In the genomic region with DNA sequence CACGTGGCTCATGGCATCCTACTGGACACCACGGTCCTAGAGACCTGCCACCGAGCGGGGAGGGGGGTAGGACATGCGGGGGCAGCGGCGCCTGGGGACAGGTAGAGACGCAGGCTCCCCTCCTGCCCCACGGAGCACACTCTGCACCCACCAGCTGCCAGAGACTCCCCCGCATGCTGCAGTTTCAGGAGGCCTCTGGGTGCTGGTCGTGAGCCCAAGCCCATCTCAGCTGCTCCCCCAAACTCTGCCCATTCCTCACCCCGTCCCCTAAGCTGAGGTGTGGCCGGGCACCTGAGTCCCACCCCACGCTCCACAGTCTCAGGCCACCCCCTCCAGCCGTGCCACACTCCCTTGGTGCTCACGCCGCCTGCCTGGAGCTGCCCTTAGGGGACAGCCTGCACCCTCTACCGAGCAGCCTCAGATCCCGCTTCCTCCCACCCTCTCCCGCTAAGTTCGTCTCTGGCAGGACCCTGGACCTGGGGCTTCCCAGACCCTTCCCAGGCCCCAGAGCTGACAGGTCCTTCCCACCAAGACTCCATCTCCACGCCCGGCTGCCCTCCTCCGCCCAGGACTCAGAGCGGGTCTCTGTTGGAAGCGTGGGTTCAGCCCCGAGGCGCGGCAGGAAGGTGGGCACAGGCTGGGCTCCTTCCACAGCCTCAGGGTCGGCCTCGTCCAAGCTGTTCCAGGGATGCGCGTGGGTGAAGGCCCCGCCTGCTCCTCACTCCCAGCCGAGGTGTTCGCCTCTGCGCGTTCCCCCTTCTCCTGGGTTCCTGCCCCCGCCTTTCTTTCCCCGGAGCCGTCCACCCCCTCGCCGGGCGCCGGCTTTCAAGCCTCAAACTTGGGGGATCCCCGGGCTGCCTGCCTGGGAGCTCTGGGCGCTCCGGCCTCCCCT, we compare ENCODE assay signal across 6 cellular contexts. TPM values are rescaled to one million over a fixed set of nuclear protein-coding genes. Genes with fewer than 3 reads are reported as not detected.
DNase-seq lines count a peak whose midpoint lies in the region; ATAC-seq and TF ChIP-seq lines count a peak whose summit lies in the region.

No MANE protein-coding gene starts in this region.

- peaks cover 6% of the 10 kb centered on the region for H3K27me3 ChIP-seq in AG04450 (ENCODE audit: control insufficient read depth, insufficient read depth, low read length)

- H3K4me1 ChIP-seq in urinary bladder (ENCODE audit: insufficient read depth) = no peaks in the 10 kb centered on the region

- H3K36me3 ChIP-seq in urinary bladder (ENCODE audit: insufficient read depth) = no peaks in the 10 kb centered on the region

- H3K27ac ChIP-seq in AG04450 (ENCODE audit: low read depth, low read length) (no peak overlapping the region), urinary bladder (ENCODE audit: low read depth) (no peak overlapping the region)

- H3K36me3 Mint-ChIP-seq in T-helper 1 cell treated with Interleukin-12 subunit alpha and Interleukin-12 subunit beta and Interleukin-4 antibody, amounts not matched to agents 30 μg/mL and 1 μg/mL, for 36 hours (ENCODE audit: low read depth) = peaks cover 2% of the 10 kb centered on the region

- H3K4me3 ChIP-seq in AG04450 (ENCODE audit: low read depth, low read length) = peak overlapping the region; percentile 69
- H3K4me3 ChIP-seq in urinary bladder (ENCODE audit: low read depth, low read length) = peak overlapping the region; percentile 89

- H3K27me3 Mint-ChIP-seq in T-helper 1 cell treated with Interleukin-12 subunit alpha and Interleukin-12 subunit beta and Interleukin-4 antibody, amounts not matched to agents 30 μg/mL and 1 μg/mL, for 36 hours (ENCODE audit: low read depth) = peaks cover 14% of the 10 kb centered on the region

- CTCF ChIA-PET in AG04450 (lab: Charles Lee) = interaction anchor here (0.5 kb wide), 1 partner anchor 273 kb away, joined by 4 read pairs; no protein-coding TSS in a partner anchor

- 29% methylated on average over 48 of the region's 48 CpGs for WGBS in urinary bladder

- H3K4me3 Mint-ChIP-seq in T-helper 1 cell treated with Interleukin-12 subunit alpha and Interleukin-12 subunit beta and Interleukin-4 antibody, amounts not matched to agents 30 μg/mL and 1 μg/mL, for 36 hours = peak overlapping the region; percentile 57

- peaks cover 29% of the 10 kb centered on the region for H3K9me3 ChIP-seq in AG04450 (ENCODE audit: control insufficient read depth, insufficient read depth, low read length)

- H3K27ac Mint-ChIP-seq in T-helper 1 cell treated with Interleukin-12 subunit alpha and Interleukin-12 subunit beta and Interleukin-4 antibody, amounts not matched to agents 30 μg/mL and 1 μg/mL, for 36 hours = no peak overlapping the region

- DNase-seq in AG04450 (ENCODE audit: low read depth, low spot score) (no peak), iris pigment epithelial cell (ENCODE audit: low read depth) (peak; percentile 20), NCI-H2171 (lab: John Stamatoyannopoulos, UW) (no peak)

- peaks cover 16% of the 10 kb centered on the region for H3K9me3 Mint-ChIP-seq in T-helper 1 cell treated with Interleukin-12 subunit alpha and Interleukin-12 subunit beta and Interleukin-4 antibody, amounts not matched to agents 30 μg/mL and 1 μg/mL, for 36 hours

- ATAC-seq in GM18517 (IDR thresholded peaks at IDR 0.05; ENCODE audit: unreplicated experiment) = no peak

- peaks cover 4% of the 10 kb centered on the region for H3K4me1 Mint-ChIP-seq in T-helper 1 cell treated with Interleukin-12 subunit alpha and Interleukin-12 subunit beta and Interleukin-4 antibody, amounts not matched to agents 30 μg/mL and 1 μg/mL, for 36 hours (ENCODE audit: low read depth)

- POLR2A ChIA-PET in AG04450 (lab: Yijun Ruan, JAX) = no interaction called here

- no peak for TF ChIP-seq CTCF in AG04450 (IDR thresholded peaks at IDR 0.05; ENCODE audit: low read depth, low read length)

RNA-seq across cellular contexts. Expression of gene RAB40B, which starts 1.3 kb away (rescaled TPM):
- 5.4 and 7.2 TPM in 2 replicates for polyA plus RNA-seq in AG04450 (2011; rRNA removed)
- polyA minus RNA-seq in AG04450 (2011; rRNA and poly(A)+ RNA removed) = 1.2 and 3.1 TPM in 2 replicates
- total RNA-seq in urinary bladder = 9.8 TPM
- polyA plus RNA-seq in urinary bladder = 25.7 TPM

RNA-seq across cellular contexts. Expression of gene FN3KRP, which starts 19.3 kb away (rescaled TPM):
- 15.1 and 16.4 TPM in 2 replicates for polyA plus RNA-seq in AG04450 (2011; rRNA removed)
- 7.5 and 9.5 TPM in 2 replicates for polyA minus RNA-seq in AG04450 (2011; rRNA and poly(A)+ RNA removed)
- total RNA-seq in urinary bladder = 19.4 TPM
- polyA plus RNA-seq in urinary bladder = 40.9 TPM

RNA-seq across cellular contexts. Expression of gene FN3K, which starts 38.3 kb away (rescaled TPM):
- 1.6 TPM in 2 replicates for polyA plus RNA-seq in AG04450 (2011; rRNA removed)
- polyA minus RNA-seq in AG04450 (2011; rRNA and poly(A)+ RNA removed) = 1.9 and 2.0 TPM in 2 replicates
- 3.4 TPM for total RNA-seq in urinary bladder
- 13.4 TPM for polyA plus RNA-seq in urinary bladder

RNA-seq across cellular contexts. Expression of gene WDR45B, which starts 48.9 kb away (rescaled TPM):
- 105 and 108 TPM in 2 replicates for polyA plus RNA-seq in AG04450 (2011; rRNA removed)
- 43.0 and 51.4 TPM in 2 replicates for polyA minus RNA-seq in AG04450 (2011; rRNA and poly(A)+ RNA removed)
- total RNA-seq in urinary bladder = 60.3 TPM
- 73.7 TPM for polyA plus RNA-seq in urinary bladder

RNA-seq across cellular contexts. Expression of gene TBCD, which starts 54.7 kb away (rescaled TPM):
- polyA plus RNA-seq in AG04450 (2011; rRNA removed) (28.5 and 39.8 TPM in 2 replicates), urinary bladder (77.6 TPM)
- 38.0 and 42.9 TPM in 2 replicates for polyA minus RNA-seq in AG04450 (2011; rRNA and poly(A)+ RNA removed)
- 57.9 TPM for total RNA-seq in urinary bladder
